In genomic region chr5:72565519-72566289, GRCh38 we compare ENCODE assay signal across 9 cellular contexts. TPM values are rescaled to one million over a fixed set of nuclear protein-coding genes. Genes with fewer than 3 reads are reported as not detected.
"Had no signal": no experiment of that assay in that cellular context is flagged by ENCODE, and none has a peak within 500 bp of the region (broad histone marks: within the 10 kb centered on the region; RNA-seq: fewer than 3 reads in every experiment).

No MANE protein-coding gene starts in this region.

- H2AFZ ChIP-seq: GM23338 had no signal

- DNase-seq: H9, KG1 had no signal

- H3K4me2 ChIP-seq: GM23338 had no signal

- H3K4me3 ChIP-seq: GM23338 had no signal

- ATAC-seq: GM23338, HCT116 had no signal

- H3K27ac ChIP-seq: HL-60 had no signal

- FAIRE-seq: H1, H54 had no signal

RNA-seq across cellular contexts. Expression of gene ZNF366, which starts 58.5 kb away (rescaled TPM):
- total RNA-seq: GM23338, H1, H9, HT1080 had no signal
- polyA plus RNA-seq: GM23338, H1, IgD-negative memory B cell had no signal
